In the genomic region with DNA sequence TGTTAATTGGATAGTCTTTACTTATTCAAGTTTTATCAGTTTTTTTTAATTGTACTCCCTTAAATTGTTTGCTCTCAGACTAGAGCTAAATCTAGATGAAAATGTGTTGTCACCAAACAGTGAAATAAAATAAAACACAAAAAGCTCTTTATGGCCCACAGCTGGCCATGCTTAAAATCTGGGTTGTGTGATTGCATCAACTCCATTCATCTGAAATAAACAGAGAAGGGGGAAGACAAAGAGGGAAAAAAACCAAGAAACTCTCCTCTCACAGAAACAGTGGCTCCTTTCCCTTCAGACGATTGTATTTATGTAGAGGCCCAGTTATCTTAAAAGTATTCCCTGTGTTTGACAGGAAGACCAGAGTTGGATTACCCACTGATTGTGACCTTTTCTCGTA, we compare ENCODE assay signal across 16 cellular contexts.
A peak's percentile ranks its signal among the peaks of the same experiment; 100 is the strongest.
DNase-seq lines count a peak whose midpoint lies in the region; ATAC-seq and TF ChIP-seq lines count a peak whose summit lies in the region.
"Had no signal": no experiment of that assay in that cellular context is flagged by ENCODE, and none has a peak within 500 bp of the region (broad histone marks: within the 10 kb centered on the region; RNA-seq: fewer than 3 reads in every experiment).

No MANE protein-coding gene starts in this region.

- DNase-seq in breast epithelium (ENCODE audit: low spot score in 2 of 2) = no peak
- DNase-seq in mammary epithelial cell = no peak
- DNase-seq in fibroblast of pulmonary artery (ENCODE audit: low read depth) = peak; percentile 6
- DNase-seq in right cardiac atrium = no peak
- DNase-seq in sigmoid colon = no peak
- DNase-seq in middle frontal gyrus (ENCODE audit: extremely low spot score, low spot score) = no peak
- no peak for DNase-seq in NCI-H82 (lab: John Stamatoyannopoulos, UW)
- no peak for DNase-seq in NCI-H446 treated with DMSO at 0.1 percent for 48 hours (lab: John Stamatoyannopoulos, UW)
- DNase-seq: CD4-positive, alpha-beta memory T cell; EL; NCI-H1105 treated with DMSO at 0.1 percent for 48 hours; NCI-H1694; NCI-H510A treated with DMSO at 0.1 percent for 48 hours; NCI-H774; RPMI8226 had no signal

- H4K20me1 ChIP-seq in mammary epithelial cell (ENCODE audit: insufficient read depth, low read length) = no peaks in the 10 kb centered on the region

- H3K4me3 ChIP-seq in breast epithelium = no peak overlapping the region
- no peak overlapping the region for H3K4me3 ChIP-seq in mammary epithelial cell (replicated peaks in 1 of 3; ENCODE audit: insufficient read depth in 1 of 3, low read depth in 2 of 3, low read length in 3 of 3)
- no peak overlapping the region for H3K4me3 ChIP-seq in fibroblast of pulmonary artery (replicated peaks; ENCODE audit: low read depth, low read length)
- no peak overlapping the region for H3K4me3 ChIP-seq in right cardiac atrium (ENCODE audit: low read length)
- H3K4me3 ChIP-seq in sigmoid colon = no peak overlapping the region

- in situ Hi-C loops in mammary epithelial cell (cut with MboI; ENCODE audit: low sequenced_read_pairs in 2 of 2) = no loop called here

- no TSS peak for BruUV-seq in mammary epithelial cell (replicated peaks; lab: Mats Ljungman, UMichigan)

- H3K9me3 ChIP-seq in breast epithelium = no peaks in the 10 kb centered on the region
- no peaks in the 10 kb centered on the region for H3K9me3 ChIP-seq in mammary epithelial cell (replicated peaks; ENCODE audit: insufficient read depth, low read length)
- no peaks in the 10 kb centered on the region for H3K9me3 ChIP-seq in right cardiac atrium (ENCODE audit: control insufficient read depth, low read length)
- peaks cover 0 to under 1% (median 0%) of the 10 kb centered on the region in 4 donors for H3K9me3 ChIP-seq in sigmoid colon

- H3K9ac ChIP-seq in mammary epithelial cell (ENCODE audit: insufficient read depth, low read length) = no peak overlapping the region

- no peak overlapping the region for H3K4me2 ChIP-seq in mammary epithelial cell (ENCODE audit: insufficient read depth, low read depth, low read length)

- H3K36me3 ChIP-seq in breast epithelium (no peaks in the 10 kb centered on the region), mammary epithelial cell (ENCODE audit: insufficient read depth, low read length) (no peaks in the 10 kb centered on the region), sigmoid colon (no peaks in the 10 kb centered on the region)

- dilution Hi-C loops in mammary epithelial cell (cut with HindIII; ENCODE audit: low sequenced_read_pairs) = no loop called here

- no peaks in the 10 kb centered on the region for H3K27me3 ChIP-seq in breast epithelium
- no peaks in the 10 kb centered on the region for H3K27me3 ChIP-seq in mammary epithelial cell (ENCODE audit: insufficient read depth, low read length)
- H3K27me3 ChIP-seq in right cardiac atrium (ENCODE audit: control insufficient read depth, insufficient read depth) = no peaks in the 10 kb centered on the region
- no peaks in the 10 kb centered on the region for H3K27me3 ChIP-seq in sigmoid colon

- TF ChIP-seq CTCF in breast epithelium (IDR thresholded peaks at IDR 0.05) = no peak
- TF ChIP-seq CTCF in mammary epithelial cell (conservative IDR thresholded peaks at IDR 0.05 in 1 of 2, IDR thresholded peaks at IDR 0.05 in 1 of 2; ENCODE audit: extremely low read depth in 1 of 2, insufficient read depth in 1 of 2, low read depth in 1 of 2, low read length in 2 of 2) = no peak
- TF ChIP-seq CTCF in fibroblast of pulmonary artery (IDR thresholded peaks at IDR 0.05; ENCODE audit: low read length, missing control alignments) = no peak
- TF ChIP-seq CTCF in sigmoid colon (IDR thresholded peaks at IDR 0.05) = no peak

- CTCF ChIA-PET in mammary epithelial cell (lab: Charles Lee; ENCODE audit: low non-redundant PET) = no interaction called here

- 100% methylated on average over 2 of the region's 2 CpGs for WGBS in mammary epithelial cell (ENCODE audit: low coverage, missing lambda C conversion rate)
- 46% methylated on average over 2 of the region's 2 CpGs for WGBS in right cardiac atrium
- 41 to 49% methylated on average over 2 of the region's 2 CpGs for WGBS in sigmoid colon, 2 donors

- peaks cover 0 to 3% of the 10 kb centered on the region in 2 donors for H3K4me1 ChIP-seq in breast epithelium
- H3K4me1 ChIP-seq in mammary epithelial cell (ENCODE audit: insufficient read depth, low read length) = peaks cover 13% of the 10 kb centered on the region
- H3K4me1 ChIP-seq in right cardiac atrium (ENCODE audit: control insufficient read depth, insufficient read depth, low read length) = no peaks in the 10 kb centered on the region
- peaks cover 0 to 7% (median 0%) of the 10 kb centered on the region in 4 donors for H3K4me1 ChIP-seq in sigmoid colon

- TF ChIP-seq POLR2A in breast epithelium (IDR thresholded peaks at IDR 0.05) = no peak
- TF ChIP-seq POLR2A in sigmoid colon (IDR thresholded peaks at IDR 0.05) = no peak

- peak; percentile 16 to 62 for ATAC-seq in right cardiac atrium

- H2AFZ ChIP-seq in mammary epithelial cell (ENCODE audit: low read depth, low read length) = no peak overlapping the region

- TF ChIP-seq EP300 in sigmoid colon (IDR thresholded peaks at IDR 0.05) = no peak

- intact Hi-C loops in breast epithelium (cut with DNase I; ENCODE audit: low total_unique reads) (no loop called here), mammary epithelial cell (cut with micrococcal nuclease) (no loop called here), right cardiac atrium (cut with DNase I) (no loop called here), sigmoid colon (cut with DNase I) (no loop called here)

- H3K27ac ChIP-seq in breast epithelium (peak overlapping the region; percentile 68 to 85), mammary epithelial cell (ENCODE audit: insufficient read depth, low read depth, low read length) (no peak overlapping the region), right cardiac atrium (ENCODE audit: low read length) (peak overlapping the region; percentile 30), sigmoid colon (peak overlapping the region in 3 of 4 donors; percentile 32 to 43 (median 34))
- H3K27ac ChIP-seq: 22Rv1 had no signal

- H3K79me2 ChIP-seq in mammary epithelial cell (ENCODE audit: insufficient read depth, low read length) = no peaks in the 10 kb centered on the region
